7 cellular contexts compared by ENCODE assay signal in the genomic region with DNA sequence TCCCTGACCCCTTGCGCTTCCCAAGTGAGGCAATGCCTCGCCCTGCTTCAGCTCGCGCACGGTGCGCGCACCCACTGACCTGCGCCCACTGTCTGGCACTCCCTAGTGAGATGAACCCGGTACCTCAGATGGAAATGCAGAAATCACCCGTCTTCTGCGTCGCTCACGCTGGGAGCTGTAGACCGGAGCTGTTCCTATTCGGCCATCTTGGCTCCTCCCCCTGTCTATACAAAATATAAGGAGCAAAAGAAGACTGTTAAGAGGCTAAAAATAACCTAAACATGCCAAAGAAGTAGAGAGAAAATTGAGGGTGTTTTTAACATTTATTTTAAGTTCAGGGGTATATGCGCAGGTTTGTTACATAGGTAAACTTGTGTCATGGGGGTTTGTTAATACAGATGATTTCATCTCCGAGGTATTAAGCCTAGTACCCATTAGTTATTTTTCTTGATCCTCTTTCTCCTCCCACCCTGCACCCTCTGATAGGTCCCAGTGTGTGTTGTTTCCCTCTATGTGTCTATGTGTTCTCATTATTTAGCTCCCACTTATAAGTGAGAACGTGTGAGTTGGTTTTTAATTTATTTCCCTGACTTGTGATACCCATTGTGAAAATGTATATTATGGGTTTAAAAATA.
DNase-seq lines count a peak whose midpoint lies in the region; ATAC-seq and TF ChIP-seq lines count a peak whose summit lies in the region.
"Not testable (repeated sequence)": the region's sequence is repeated elsewhere in the genome, so short reads cannot be mapped to it uniquely, and the experiment has no call there.

No MANE protein-coding gene starts in this region.

- not testable (repeated sequence) for H3K27me3 ChIP-seq in OCI-LY1 (ENCODE audit: insufficient read depth, low read length)

- H3K9me2 ChIP-seq in OCI-LY1 (ENCODE audit: low read depth, low read length), result not testable (repeated sequence)

- H3K9me3 Mint-ChIP-seq in central memory CD8-positive, alpha-beta T cell; naive B cell: not testable (repeated sequence)

- H3K9me3 ChIP-seq in OCI-LY1 (ENCODE audit: low read length), result not testable (repeated sequence)

- H3K36me3 Mint-ChIP-seq in central memory CD8-positive, alpha-beta T cell (ENCODE audit: insufficient read depth); naive B cell: not testable (repeated sequence)

- not testable (repeated sequence) for H3K4me2 ChIP-seq in OCI-LY1 (ENCODE audit: low read length)

- peak overlapping the region; percentile 69 for H3K27ac Mint-ChIP-seq in central memory CD8-positive, alpha-beta T cell (ENCODE audit: low read depth)
- peak overlapping the region in 2 of 6 donors; percentile 13 to 20 for H3K27ac Mint-ChIP-seq in naive B cell

- H4K20me1 ChIP-seq in OCI-LY1 (ENCODE audit: insufficient read depth, low read length), result not testable (repeated sequence)

- H3K36me3 ChIP-seq in OCI-LY1 (ENCODE audit: insufficient read depth, low read length), result not testable (repeated sequence)

- peaks cover 32% of the 10 kb centered on the region for H3K4me1 ChIP-seq in OCI-LY1 (ENCODE audit: insufficient read depth, low read length, severe bottlenecking)

- not testable (repeated sequence) for H3K79me2 ChIP-seq in OCI-LY1 (ENCODE audit: insufficient read depth, low read length)

- peaks cover 27% of the 10 kb centered on the region for H3K4me1 Mint-ChIP-seq in central memory CD8-positive, alpha-beta T cell
- peaks cover 18 to 29% (median 27%) of the 10 kb centered on the region in 3 donors for H3K4me1 Mint-ChIP-seq in naive B cell

- not testable (repeated sequence) for H3K4me3 ChIP-seq in OCI-LY1 (ENCODE audit: low read depth, low read length, poor library complexity, severe bottlenecking)

- H3K9ac ChIP-seq in OCI-LY1 (ENCODE audit: low read length), result not testable (repeated sequence)

- H3K4me3 Mint-ChIP-seq in central memory CD8-positive, alpha-beta T cell, result peak overlapping the region; percentile 55
- H3K4me3 Mint-ChIP-seq in naive B cell, result peak overlapping the region in 5 of 8 donors; percentile 35 to 73 (median 64)

- peak overlapping the region; percentile 82 for H3K27ac ChIP-seq in OCI-LY1 (ENCODE audit: low read depth, low read length, poor library complexity, severe bottlenecking)

- not testable (repeated sequence) for H3F3A ChIP-seq in OCI-LY1 (ENCODE audit: insufficient read depth, low read length)

- peak; percentile 53 for DNase-seq in NCI-H1105 treated with DMSO at 0.1 percent for 48 hours (lab: John Stamatoyannopoulos, UW)
- not testable (repeated sequence) for DNase-seq in central memory CD8-positive, alpha-beta T cell (ENCODE audit: low spot score in 2 of 2); naive B cell

- not testable (repeated sequence) for H2AFZ ChIP-seq in OCI-LY1 (ENCODE audit: low read length)

- H3K27me3 Mint-ChIP-seq in central memory CD8-positive, alpha-beta T cell; naive B cell: not testable (repeated sequence)

- peak; percentile 16 for ATAC-seq in GM18502 (IDR thresholded peaks at IDR 0.05; ENCODE audit: poor library complexity, unreplicated experiment)
- peak; percentile 9 for ATAC-seq in GM21526 (IDR thresholded peaks at IDR 0.05; ENCODE audit: low FRiP score, unreplicated experiment)
- ATAC-seq in HG03066 (IDR thresholded peaks at IDR 0.05; ENCODE audit: low read depth, unreplicated experiment), result peak; percentile 3
- ATAC-seq in central memory CD8-positive, alpha-beta T cell (replicated peaks; ENCODE audit: extremely low read depth, poor library complexity, severe bottlenecking), result peak; percentile 10
- not testable (repeated sequence) for ATAC-seq in naive B cell (ENCODE audit: low read depth in 2 of 2)

- TF ChIP-seq CTCF in OCI-LY1 (IDR thresholded peaks at IDR 0.05; ENCODE audit: low read length), result not testable (repeated sequence)
